In the genomic region with DNA sequence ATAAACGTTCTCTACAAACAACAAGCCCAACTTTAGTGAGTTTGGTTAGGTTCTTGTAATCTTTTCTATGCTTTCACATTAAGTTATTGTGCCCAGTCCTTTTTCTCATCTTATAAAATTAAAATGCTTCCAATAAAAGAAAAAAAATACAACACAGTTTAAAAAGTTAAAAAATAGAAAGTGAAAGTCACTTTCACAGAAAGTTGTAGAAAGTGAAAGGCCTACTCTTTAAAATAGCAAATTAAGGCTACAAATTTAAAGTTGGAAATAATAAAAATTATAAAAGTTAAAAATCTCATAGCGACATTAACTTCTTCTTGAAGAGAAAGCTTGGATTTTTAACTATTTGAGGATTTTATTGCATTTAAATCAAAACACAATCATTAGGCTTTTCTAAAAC, we compare ENCODE assay signal across 25 cellular contexts.
"Had no signal": no experiment of that assay in that cellular context is flagged by ENCODE, and none has a peak within 500 bp of the region (broad histone marks: within the 10 kb centered on the region; RNA-seq: fewer than 3 reads in every experiment).

No MANE protein-coding gene starts in this region.

- DNase-seq: activated CD4-positive, alpha-beta T cell treated with anti-CD3 and anti-CD28 coated beads for 1 hour; activated CD4-positive, alpha-beta T cell treated with anti-CD3 and anti-CD28 coated beads, Interleukin-2, amount 50 U/mL, for 1 hour; activated CD8-positive, alpha-beta memory T cell treated with anti-CD3 and anti-CD28 coated beads for 24 hours; activated CD8-positive, alpha-beta memory T cell treated with anti-CD3 and anti-CD28 coated beads, Interleukin-2, amount 50 U/mL, for 4 hours; activated naive CD4-positive, alpha-beta T cell treated with anti-CD3 and anti-CD28 coated beads for 36 hours; activated T-cell treated with anti-CD3 and anti-CD28 coated beads, Interleukin-2, amount 50 U/mL, for 24 hours; aorta; caudate nucleus; effector memory CD4-positive, alpha-beta T cell; foreskin melanocyte; hippocampal formation; left colon; retina; sigmoid colon; stimulated activated CD4-positive, alpha-beta T cell treated with anti-CD3 and anti-CD28 coated beads, Interleukin-15, amount 100 ng/mL, for 24 hours; stimulated activated CD8-positive, alpha-beta memory T cell treated with anti-CD3 and anti-CD28 coated beads, Interleukin-4, amount 100 ng/mL, for 48 hours; stimulated activated naive B cell treated with anti-CD40 and anti-IgM and Interleukin-4, amounts not matched to agents 10 μg/mL and 1 μg/mL and 100 μg/mL, for 72 hours had no signal

- H3K27ac Mint-ChIP-seq: activated naive CD4-positive, alpha-beta T cell treated with anti-CD3 and anti-CD28 coated beads for 36 hours; brain; progenitor cell of endocrine pancreas; stimulated activated naive B cell treated with anti-CD40 and anti-IgM and Interleukin-4, amounts not matched to agents 10 μg/mL and 1 μg/mL and 100 μg/mL, for 72 hours; T-helper 2 cell treated with Interferon-gamma antibody and Interleukin-4, amounts not matched to agents 5 μg/mL and 100 μg/mL, for 36 hours; type B pancreatic cell had no signal

- H3K4me3 Mint-ChIP-seq: activated naive CD4-positive, alpha-beta T cell treated with anti-CD3 and anti-CD28 coated beads for 36 hours; activated T-cell treated with anti-CD3 and anti-CD28 coated beads, Interleukin-2, amount 50 U/mL, for 24 hours; brain; memory B cell; stimulated activated naive B cell treated with anti-CD40 and anti-IgM and Interleukin-4, amounts not matched to agents 10 μg/mL and 1 μg/mL and 100 μg/mL, for 72 hours; T-helper 2 cell treated with Interferon-gamma antibody and Interleukin-4, amounts not matched to agents 5 μg/mL and 100 μg/mL, for 36 hours; type B pancreatic cell had no signal

- H3K4me1 Mint-ChIP-seq: brain had no signal

- ATAC-seq: esophagus mucosa; left colon; stimulated activated naive B cell treated with anti-CD40 and anti-IgM and Interleukin-4, amounts not matched to agents 10 μg/mL and 1 μg/mL and 100 μg/mL, for 72 hours had no signal

- FAIRE-seq: endothelial cell of umbilical vein, TTC549 had no signal

- H3K9me3 Mint-ChIP-seq: activated naive CD4-positive, alpha-beta T cell treated with anti-CD3 and anti-CD28 coated beads for 36 hours; activated T-cell treated with anti-CD3 and anti-CD28 coated beads, Interleukin-2, amount 50 U/mL, for 24 hours; brain; memory B cell; stimulated activated naive B cell treated with anti-CD40 and anti-IgM and Interleukin-4, amounts not matched to agents 10 μg/mL and 1 μg/mL and 100 μg/mL, for 72 hours; T-helper 2 cell treated with Interferon-gamma antibody and Interleukin-4, amounts not matched to agents 5 μg/mL and 100 μg/mL, for 36 hours; type B pancreatic cell had no signal

- H3K27me3 Mint-ChIP-seq: activated T-cell treated with anti-CD3 and anti-CD28 coated beads, Interleukin-2, amount 50 U/mL, for 24 hours; brain; memory B cell; progenitor cell of endocrine pancreas; stimulated activated naive B cell treated with anti-CD40 and anti-IgM and Interleukin-4, amounts not matched to agents 10 μg/mL and 1 μg/mL and 100 μg/mL, for 72 hours; type B pancreatic cell had no signal
